ENCODE assay signal across 25 cellular contexts in the genomic region with DNA sequence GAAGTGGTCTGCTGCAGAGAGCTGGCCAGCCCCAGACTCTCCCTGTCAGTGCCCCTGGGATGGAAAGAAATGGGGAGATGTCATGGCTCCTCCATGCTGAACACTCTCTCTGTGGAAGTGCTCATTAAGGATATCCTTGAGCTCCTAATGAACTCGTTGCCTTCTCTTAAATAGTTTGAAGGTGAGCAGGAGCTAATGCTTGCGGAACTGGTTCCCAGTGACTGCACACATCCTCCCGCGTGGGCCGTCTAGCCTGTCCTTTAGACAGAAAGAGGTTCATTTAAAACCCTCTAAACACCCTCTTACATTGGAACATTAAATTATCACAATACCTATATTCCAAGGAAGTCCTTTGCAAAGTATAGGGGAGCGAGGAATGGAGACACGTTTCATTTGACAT. TPM values are rescaled to one million over a fixed set of nuclear protein-coding genes. Genes with fewer than 3 reads are reported as not detected.
DNase-seq lines count a peak whose midpoint lies in the region; ATAC-seq, FAIRE-seq and TF ChIP-seq lines count a peak whose summit lies in the region.
"Had no signal": no experiment of that assay in that cellular context is flagged by ENCODE, and none has a peak within 500 bp of the region (broad histone marks: within the 10 kb centered on the region; RNA-seq: fewer than 3 reads in every experiment).

No MANE protein-coding gene starts in this region.

- H3K27ac Mint-ChIP-seq in GM23338, result peak overlapping the region; percentile 13; the same call in 1 of the 2 replicates

- H3K36me3 ChIP-seq in GM23338 (ENCODE audit: insufficient read depth) (0 out of 2 replicates have a peak, but pooled peaks cover 4% of the 10 kb centered on the region), bronchial epithelial cell (ENCODE audit: control insufficient read depth, insufficient read depth, low read length) (no peaks in the 10 kb centered on the region), trophoblast cell (ENCODE audit: control insufficient read depth in 1 of 2, insufficient read depth in 2 of 2, low read length in 2 of 2) (no peaks in the 10 kb centered on the region), GM23248 (ENCODE audit: low read depth) (no peaks in the 10 kb centered on the region)
- H3K36me3 ChIP-seq: BE2C; BLaER1 treated with 17β-estradiol and CSF1 and Interleukin-3, amounts not matched to agents 10 nM and 100 nM had no signal

- no peak overlapping the region for H3K18ac ChIP-seq in trophoblast cell (ENCODE audit: low read length)

- H2AFZ ChIP-seq in GM23338, result 0 out of 2 replicates have a peak overlapping the region, but pooled peaks have one; percentile 52
- H2AFZ ChIP-seq in trophoblast cell (ENCODE audit: insufficient read depth, low read length, poor library complexity), result no peak overlapping the region
- H2AFZ ChIP-seq in GM23248, result no peak overlapping the region

- no peak for FAIRE-seq in bronchial epithelial cell (lab: Jason Lieb, UNC)
- FAIRE-seq: A549, GM12891, GM18507, H1 had no signal

- H3K4me3 ChIP-seq in GM23338 (no peak overlapping the region), bronchial epithelial cell (ENCODE audit: low read depth, low read length) (no peak overlapping the region), trophoblast cell (ENCODE audit: low read depth, low read length) (no peak overlapping the region), GM23248 (no peak overlapping the region)
- H3K4me3 ChIP-seq: A549; BLaER1 treated with 17β-estradiol and CSF1 and Interleukin-3, amounts not matched to agents 10 nM and 100 nM had no signal

- in situ Hi-C loops in GM23248 (cut with MboI), result no loop called here

- H3K4ac ChIP-seq in trophoblast cell (ENCODE audit: low read depth, low read length), result no peak overlapping the region

- no peak overlapping the region for H2AK5ac ChIP-seq in trophoblast cell (ENCODE audit: low read length)

- H3K27ac ChIP-seq in GM23338 (ENCODE audit: low read depth), result no peak overlapping the region
- H3K27ac ChIP-seq in trophoblast cell (ENCODE audit: low read depth, low read length), result no peak overlapping the region
- H3K27ac ChIP-seq in GM23248, result no peak overlapping the region
- H3K27ac ChIP-seq: BLaER1 treated with 17β-estradiol and CSF1 and Interleukin-3, amounts not matched to agents 10 nM and 100 nM had no signal

- H4K8ac ChIP-seq in trophoblast cell (ENCODE audit: low read depth, low read length), result no peak overlapping the region

- H3K36me3 Mint-ChIP-seq in GM23338 (ENCODE audit: low read depth), result peaks cover 14% of the 10 kb centered on the region
- H3K36me3 Mint-ChIP-seq: CD4-positive, alpha-beta memory T cell had no signal

- no CpG with 5 or more reads among the region's 7 CpGs for WGBS in trophoblast cell (ENCODE audit: extremely low coverage, insufficient coverage, insufficient read length)
- WGBS in GM23248 (ENCODE audit: low coverage in 1 of 2, low lambda C conversion rate in 2 of 2, missing lambda C conversion rate in 2 of 2), 2 experiments, result 95 to 96% methylated on average over 7 of the region's 7 CpGs

- no peak overlapping the region for H3K4me3 Mint-ChIP-seq in GM23338
- H3K4me3 Mint-ChIP-seq: CD4-positive, alpha-beta memory T cell had no signal

- peaks cover 17% of the 10 kb centered on the region for H3K9me3 Mint-ChIP-seq in GM23338

- TF ChIP-seq CTCF in GM23338 (conservative IDR thresholded peaks at IDR 0.05; ENCODE audit: low read depth in 2 of 2) (no peak), bronchial epithelial cell (IDR thresholded peaks at IDR 0.05; ENCODE audit: insufficient read depth, low read length, severe bottlenecking) (no peak)

- no peak overlapping the region for H3K4me2 ChIP-seq in GM23338
- H3K4me2 ChIP-seq in trophoblast cell (ENCODE audit: low read length), result no peak overlapping the region
- no peak overlapping the region for H3K4me2 ChIP-seq in GM23248 (ENCODE audit: unreplicated experiment)
- H3K4me2 ChIP-seq: A549; BLaER1 treated with 17β-estradiol and CSF1 and Interleukin-3, amounts not matched to agents 10 nM and 100 nM had no signal

- peaks cover 14% of the 10 kb centered on the region for H3K4me1 Mint-ChIP-seq in GM23338

- H3F3A ChIP-seq in GM23338 (replicated peaks; ENCODE audit: low read depth) (no peaks in the 10 kb centered on the region), GM23248 (ENCODE audit: insufficient read depth) (peaks cover 4% of the 10 kb centered on the region)

- no peak for DNase-seq in GM23338 (ENCODE audit: low spot score)
- DNase-seq in bronchial epithelial cell (ENCODE audit: low read depth), result peak; percentile 35
- DNase-seq in trophoblast cell, result peak in 1 of 2 donors; percentile 38
- DNase-seq in epidermal melanocyte (ENCODE audit: insufficient read length, low spot score), result no peak
- DNase-seq in GM23248, result no peak
- DNase-seq: 8988T; ACHN; AML-193; BE2C; Calu3; CD4-positive, alpha-beta memory T cell; COR-L47; DMS53; DMS79 treated with DMSO at 0.1 percent for 48 hours; GF-D8; H7; HCEC 1CT had no signal

- H3K79me2 ChIP-seq in GM23338 (replicated peaks; ENCODE audit: insufficient read depth), result no peaks in the 10 kb centered on the region
- no peaks in the 10 kb centered on the region for H3K79me2 ChIP-seq in trophoblast cell (ENCODE audit: control insufficient read depth, insufficient read depth, low read length, poor library complexity)
- no peaks in the 10 kb centered on the region for H3K79me2 ChIP-seq in GM23248 (ENCODE audit: insufficient read depth)

- ATAC-seq in GM23338 (no peak), HG03439 (IDR thresholded peaks at IDR 0.05; ENCODE audit: unreplicated experiment) (no peak)
- ATAC-seq: A549 had no signal

- H3K14ac ChIP-seq in trophoblast cell (ENCODE audit: low read length), result no peak overlapping the region

- H3K9me2 ChIP-seq in GM23338 (ENCODE audit: insufficient read depth) (no peaks in the 10 kb centered on the region; the same call in 1 of the 2 replicates), GM23248 (ENCODE audit: insufficient read depth) (no peaks in the 10 kb centered on the region)

- no peaks in the 10 kb centered on the region for H3K4me1 ChIP-seq in GM23338 (ENCODE audit: insufficient read depth)
- H3K4me1 ChIP-seq in trophoblast cell (ENCODE audit: control insufficient read depth in 1 of 2, insufficient read depth in 2 of 2, low read length in 2 of 2), result peaks cover 7% of the 10 kb centered on the region in 2 experiments
- H3K4me1 ChIP-seq in GM23248 (ENCODE audit: insufficient read depth), result peaks cover 6% of the 10 kb centered on the region; the same call in 1 of the 2 replicates
- H3K4me1 ChIP-seq: BE2C had no signal

- H3K79me1 ChIP-seq in trophoblast cell (ENCODE audit: low read length), result no peaks in the 10 kb centered on the region

- H3K27me3 ChIP-seq in GM23338 (ENCODE audit: insufficient read depth) (no peaks in the 10 kb centered on the region), bronchial epithelial cell (ENCODE audit: control insufficient read depth, insufficient read depth, low read length) (no peaks in the 10 kb centered on the region), trophoblast cell (ENCODE audit: insufficient read depth, low read length) (no peaks in the 10 kb centered on the region), GM23248 (replicated peaks; ENCODE audit: insufficient read depth) (no peaks in the 10 kb centered on the region; the same call in 1 of the 2 replicates)
- H3K27me3 ChIP-seq: BE2C; BLaER1 treated with 17β-estradiol and CSF1 and Interleukin-3, amounts not matched to agents 10 nM and 100 nM had no signal

- H3K9me3 ChIP-seq in trophoblast cell (ENCODE audit: insufficient read depth, low read depth, low read length) (peaks cover 2% of the 10 kb centered on the region), GM23248 (ENCODE audit: low read depth) (no peaks in the 10 kb centered on the region)
- H3K9me3 ChIP-seq: A549, BE2C had no signal

- H2BK12ac ChIP-seq in trophoblast cell (ENCODE audit: low read length), result peak overlapping the region; percentile 42

- no peak overlapping the region for H4K12ac ChIP-seq in trophoblast cell (ENCODE audit: low read depth, low read length)

- peak overlapping the region; percentile 24 for H2BK5ac ChIP-seq in trophoblast cell (ENCODE audit: low read depth, low read length, poor library complexity)

- no peak overlapping the region for H4K91ac ChIP-seq in trophoblast cell (ENCODE audit: low read depth, low read length)

- H3K23ac ChIP-seq in trophoblast cell (ENCODE audit: low read length), result no peak overlapping the region

- no peak overlapping the region for H2BK120ac ChIP-seq in trophoblast cell (ENCODE audit: insufficient read depth, low read length, poor library complexity)

- H4K20me1 ChIP-seq in GM23338 (replicated peaks; ENCODE audit: insufficient read depth) (no peaks in the 10 kb centered on the region), GM23248 (ENCODE audit: insufficient read depth) (no peaks in the 10 kb centered on the region)
- H4K20me1 ChIP-seq: BLaER1 treated with 17β-estradiol and CSF1 and Interleukin-3, amounts not matched to agents 10 nM and 100 nM had no signal

- no peak overlapping the region for H3K9ac ChIP-seq in trophoblast cell (ENCODE audit: low read length)
- H3K9ac ChIP-seq in GM23248, result no peak overlapping the region
- H3K9ac ChIP-seq: BLaER1 treated with 17β-estradiol and CSF1 and Interleukin-3, amounts not matched to agents 10 nM and 100 nM had no signal

- peaks cover 1% of the 10 kb centered on the region for H3K27me3 Mint-ChIP-seq in GM23338 (ENCODE audit: insufficient read depth, low read depth, poor library complexity)

RNA-seq across cellular contexts. Expression of a gene that starts 5.9 kb away (rescaled TPM):
- not detected in 2 replicates for total RNA-seq in GM23338 (2014; rRNA removed; shearing (Covaris generic))
- polyA plus RNA-seq in GM23338 (2016; fragmentation: Nextera tagmentation; extraction: Ambion mirVana), result not detected in 2 replicates
- total RNA-seq in bronchial epithelial cell, result under 0.01 TPM in 1 of 2 replicates, not detected in the other
- polyA plus RNA-seq in trophoblast cell (2013), result 0.72 and 0.86 TPM in 2 replicates
- total RNA-seq in GM23248 (2014; rRNA removed; shearing (Covaris generic)), result not detected in 2 replicates
- polyA plus RNA-seq in GM23248 (2016; fragmentation: Nextera tagmentation; extraction: Ambion mirVana), result not detected in 2 replicates
- total RNA-seq: Calu3; CD4-positive, alpha-beta memory T cell; Daoy; G401; H1; H7 had no signal
- polyA plus RNA-seq: A549 had no signal

RNA-seq across cellular contexts. Expression of a gene that starts 6.0 kb away (rescaled TPM):
- total RNA-seq in GM23338 (2014; rRNA removed; shearing (Covaris generic)), result 65.1 and 66.8 TPM in 2 replicates
- polyA plus RNA-seq in GM23338 (2016; fragmentation: Nextera tagmentation; extraction: Ambion mirVana) (17.2 and 19.9 TPM in 2 replicates), GM23248 (2016; fragmentation: Nextera tagmentation; extraction: Ambion mirVana) (3.2 and 3.4 TPM in 2 replicates)
- 11.1 and 12.9 TPM in 2 replicates for total RNA-seq in bronchial epithelial cell
- polyA plus RNA-seq in trophoblast cell (2013), result 9.6 and 10.3 TPM in 2 replicates
- total RNA-seq in GM23248 (2014; rRNA removed; shearing (Covaris generic)), result 7.2 and 8.9 TPM in 2 replicates

RNA-seq across cellular contexts. Expression of a gene that starts 6.0 kb away (rescaled TPM):
- total RNA-seq in GM23338 (2014; rRNA removed; shearing (Covaris generic)), result 35.4 and 46.8 TPM in 2 replicates
- polyA plus RNA-seq in GM23338 (2016; fragmentation: Nextera tagmentation; extraction: Ambion mirVana) (21.1 and 23.7 TPM in 2 replicates), GM23248 (2016; fragmentation: Nextera tagmentation; extraction: Ambion mirVana) (12.3 and 14.0 TPM in 2 replicates)
- total RNA-seq in bronchial epithelial cell, result 14.7 and 23.8 TPM in 2 replicates
- 211 and 231 TPM in 2 replicates for polyA plus RNA-seq in trophoblast cell (2013)
- 10.2 and 15.2 TPM in 2 replicates for total RNA-seq in GM23248 (2014; rRNA removed; shearing (Covaris generic))
